In genomic region chr6:29678114-29678513, GRCh38 we compare ENCODE assay signal across 1 cellular context.
TF ChIP-seq lines count a peak whose summit lies in the region.

No MANE protein-coding gene starts in this region.

TF ChIP-seq in GM23338, 12 proteins besides CTCF, POLR2A, EP300 and RAD21:
- no peak for TF ChIP-seq JUNB (IDR thresholded peaks at IDR 0.05; ENCODE audit: unreplicated experiment)
- no peak for TF ChIP-seq STAT1 (IDR thresholded peaks at IDR 0.05; ENCODE audit: unreplicated experiment)
- TF ChIP-seq ZNF114 (CRISPR knock-in tag; IDR thresholded peaks at IDR 0.05) = no peak
- no peak for TF ChIP-seq CREB1 (CRISPR knock-in tag; IDR thresholded peaks at IDR 0.05; ENCODE audit: low read depth)
- no peak for TF ChIP-seq ZNF331 (CRISPR knock-in tag; IDR thresholded peaks at IDR 0.05; ENCODE audit: low read depth)
- no peak for TF ChIP-seq ETS1 (IDR thresholded peaks at IDR 0.05)
- TF ChIP-seq NANOG (IDR thresholded peaks at IDR 0.05; ENCODE audit: borderline replicate concordance) = no peak
- no peak for TF ChIP-seq EZH2 (IDR thresholded peaks at IDR 0.05; ENCODE audit: low read depth, unreplicated experiment)
